In genomic region chr6:26187981-26188635, GRCh38 we compare ENCODE assay signal across 8 cellular contexts.
DNase-seq lines count a peak whose midpoint lies in the region; ATAC-seq and TF ChIP-seq lines count a peak whose summit lies in the region.

No MANE protein-coding gene starts in this region.

- no peaks in the 10 kb centered on the region for H3K36me3 Mint-ChIP-seq in T-helper 1 cell treated with Interleukin-12 subunit alpha and Interleukin-12 subunit beta and Interleukin-4 antibody, amounts not matched to agents 30 μg/mL and 1 μg/mL, for 36 hours (ENCODE audit: low read depth)
- peaks cover 28% of the 10 kb centered on the region for H3K36me3 Mint-ChIP-seq in effector memory CD8-positive, alpha-beta T cell (ENCODE audit: insufficient read depth)
- H3K36me3 Mint-ChIP-seq in natural killer cell treated with Interleukin-12 subunit alpha and Interleukin-12 subunit beta and Interleukin-15 and Interleukin-18, amount 100 ng/mL, for 72 hours = no peaks in the 10 kb centered on the region

- TF ChIP-seq CTCF in HL-60 (IDR thresholded peaks at IDR 0.05; ENCODE audit: insufficient read depth, low read length) = no peak

- H3K9me3 Mint-ChIP-seq in T-helper 1 cell treated with Interleukin-12 subunit alpha and Interleukin-12 subunit beta and Interleukin-4 antibody, amounts not matched to agents 30 μg/mL and 1 μg/mL, for 36 hours = no peaks in the 10 kb centered on the region
- no peaks in the 10 kb centered on the region for H3K9me3 Mint-ChIP-seq in effector memory CD8-positive, alpha-beta T cell
- H3K9me3 Mint-ChIP-seq in natural killer cell treated with Interleukin-12 subunit alpha and Interleukin-12 subunit beta and Interleukin-15 and Interleukin-18, amount 100 ng/mL, for 72 hours = no peaks in the 10 kb centered on the region

- ATAC-seq in GM19025 (IDR thresholded peaks at IDR 0.05; ENCODE audit: low read depth, unreplicated experiment) (peak; percentile 4), GM18867 (IDR thresholded peaks at IDR 0.05; ENCODE audit: unreplicated experiment) (no peak)
- peak; percentile 23 for ATAC-seq in effector memory CD8-positive, alpha-beta T cell (replicated peaks)
- peak; percentile 51 to 57 for ATAC-seq in natural killer cell treated with Interleukin-12 subunit alpha and Interleukin-12 subunit beta and Interleukin-15 and Interleukin-18, amount 100 ng/mL, for 72 hours

- H3K4me3 ChIP-seq in HL-60 (replicated peaks; ENCODE audit: insufficient read depth, low read length) = peak overlapping the region; percentile 40

- H3K27me3 ChIP-seq in HL-60 (ENCODE audit: insufficient read depth, poor library complexity, severe bottlenecking) = no peaks in the 10 kb centered on the region

- H3K4me3 Mint-ChIP-seq in T-helper 1 cell treated with Interleukin-12 subunit alpha and Interleukin-12 subunit beta and Interleukin-4 antibody, amounts not matched to agents 30 μg/mL and 1 μg/mL, for 36 hours = peak overlapping the region; percentile 86
- peak overlapping the region; percentile 90 to 91 for H3K4me3 Mint-ChIP-seq in effector memory CD8-positive, alpha-beta T cell
- peak overlapping the region; percentile 83 for H3K4me3 Mint-ChIP-seq in natural killer cell treated with Interleukin-12 subunit alpha and Interleukin-12 subunit beta and Interleukin-15 and Interleukin-18, amount 100 ng/mL, for 72 hours

- H3K27me3 Mint-ChIP-seq in T-helper 1 cell treated with Interleukin-12 subunit alpha and Interleukin-12 subunit beta and Interleukin-4 antibody, amounts not matched to agents 30 μg/mL and 1 μg/mL, for 36 hours (ENCODE audit: low read depth) = no peaks in the 10 kb centered on the region
- H3K27me3 Mint-ChIP-seq in effector memory CD8-positive, alpha-beta T cell = no peaks in the 10 kb centered on the region
- H3K27me3 Mint-ChIP-seq in natural killer cell treated with Interleukin-12 subunit alpha and Interleukin-12 subunit beta and Interleukin-15 and Interleukin-18, amount 100 ng/mL, for 72 hours = no peaks in the 10 kb centered on the region

- peak overlapping the region; percentile 98 for H3K27ac Mint-ChIP-seq in T-helper 1 cell treated with Interleukin-12 subunit alpha and Interleukin-12 subunit beta and Interleukin-4 antibody, amounts not matched to agents 30 μg/mL and 1 μg/mL, for 36 hours
- peak overlapping the region; percentile 94 to 96 for H3K27ac Mint-ChIP-seq in effector memory CD8-positive, alpha-beta T cell
- peak overlapping the region; percentile 93 to 96 for H3K27ac Mint-ChIP-seq in natural killer cell treated with Interleukin-12 subunit alpha and Interleukin-12 subunit beta and Interleukin-15 and Interleukin-18, amount 100 ng/mL, for 72 hours

- peak overlapping the region; percentile 90 for H3K27ac ChIP-seq in HL-60 (replicated peaks)

- DNase-seq in A172 (ENCODE audit: low spot score) (peak; percentile 51), HL-60 (ENCODE audit: low read depth in 1 of 2, low spot score in 1 of 2) (peak; percentile 33 to 84), glomerular visceral epithelial cell (ENCODE audit: extremely low spot score) (no peak)
- DNase-seq in effector memory CD8-positive, alpha-beta T cell = peak in 1 of 3 experiments; percentile 28
- peak; percentile 69 for DNase-seq in natural killer cell treated with Interleukin-12 subunit alpha and Interleukin-12 subunit beta and Interleukin-15 and Interleukin-18, amount 100 ng/mL, for 72 hours (ENCODE audit: low spot score)

- H3K4me1 Mint-ChIP-seq in T-helper 1 cell treated with Interleukin-12 subunit alpha and Interleukin-12 subunit beta and Interleukin-4 antibody, amounts not matched to agents 30 μg/mL and 1 μg/mL, for 36 hours (ENCODE audit: low read depth) = peaks cover 46% of the 10 kb centered on the region
- peaks cover 18 to 29% of the 10 kb centered on the region in 2 donors for H3K4me1 Mint-ChIP-seq in effector memory CD8-positive, alpha-beta T cell (ENCODE audit: low read depth in 2 of 2)
- H3K4me1 Mint-ChIP-seq in natural killer cell treated with Interleukin-12 subunit alpha and Interleukin-12 subunit beta and Interleukin-15 and Interleukin-18, amount 100 ng/mL, for 72 hours (ENCODE audit: low read depth in 2 of 2) = peaks cover 30 to 45% of the 10 kb centered on the region in 2 donors
